Comparison of ENCODE assay signal across 1 cellular context in genomic region chr10:16662889-16663288, GRCh38.
TF ChIP-seq lines count a peak whose summit lies in the region.

No MANE protein-coding gene starts in this region.

TF ChIP-seq in neural cell, 6 proteins besides CTCF, POLR2A, EP300 and RAD21 (continued from another document):
- TF ChIP-seq REST (IDR thresholded peaks at IDR 0.05; ENCODE audit: borderline replicate concordance) = no peak
- no peak for TF ChIP-seq SMC3 (conservative IDR thresholded peaks at IDR 0.05; ENCODE audit: poor library complexity)
- TF ChIP-seq POLR2AphosphoS5 (IDR thresholded peaks at IDR 0.05) = no peak
